27 cellular contexts compared by ENCODE assay signal in the genomic region with DNA sequence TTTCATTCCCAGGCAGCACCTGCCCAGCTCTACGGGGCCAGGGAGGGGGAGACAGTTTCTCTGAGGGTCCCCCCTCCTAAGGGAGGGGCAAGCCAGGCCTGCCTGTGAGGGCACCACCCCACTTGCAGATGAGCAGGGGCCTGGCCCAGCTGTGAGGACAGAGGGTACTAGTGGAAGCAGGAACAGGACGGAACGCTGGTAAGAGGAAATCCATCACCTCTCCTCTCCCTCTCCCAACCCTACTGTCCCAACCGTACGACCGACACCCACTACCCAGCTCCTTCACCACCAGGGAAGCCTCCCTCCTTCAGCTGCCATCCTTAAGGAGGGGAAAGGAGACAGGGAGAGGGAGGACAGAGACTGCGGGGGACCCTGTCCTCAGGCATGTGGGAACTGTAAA. TPM values are rescaled to one million over a fixed set of nuclear protein-coding genes. Genes with fewer than 3 reads are reported as not detected.
"Had no signal": no experiment of that assay in that cellular context is flagged by ENCODE, and none has a peak within 500 bp of the region (broad histone marks: within the 10 kb centered on the region; RNA-seq: fewer than 3 reads in every experiment).

No MANE protein-coding gene starts in this region.

- H3K4me3 Mint-ChIP-seq: activated CD4-positive, alpha-beta memory T cell treated with anti-CD3 and anti-CD28 coated beads for 36 hours; activated CD4-positive, alpha-beta T cell treated with anti-CD3 and anti-CD28 coated beads, Interleukin-2, amount 10 ng/mL, durations not matched to agents 7 days and 5 days; activated naive CD4-positive, alpha-beta T cell treated with anti-CD3 and anti-CD28 coated beads, Interleukin-2, amount 10 ng/mL, durations not matched to agents 7 days and 5 days; activated naive CD8-positive, alpha-beta T cell treated with anti-CD3 and anti-CD28 coated beads for 36 hours; activated T-cell treated with anti-CD3 and anti-CD28 coated beads, Interleukin-2, amount 50 U/mL, for 4 hours; T-helper 17 cell had no signal

- H3K27me3 ChIP-seq: SJSA1 had no signal

- ATAC-seq: Panc1, T-helper 17 cell had no signal

- H3K4me1 Mint-ChIP-seq: activated CD4-positive, alpha-beta T cell treated with anti-CD3 and anti-CD28 coated beads, Interleukin-2, amount 10 ng/mL, durations not matched to agents 7 days and 5 days; activated naive CD4-positive, alpha-beta T cell treated with anti-CD3 and anti-CD28 coated beads, Interleukin-2, amount 10 ng/mL, durations not matched to agents 7 days and 5 days; activated naive CD8-positive, alpha-beta T cell treated with anti-CD3 and anti-CD28 coated beads for 36 hours; T-helper 17 cell had no signal

- H3K9me3 Mint-ChIP-seq: activated CD4-positive, alpha-beta memory T cell treated with anti-CD3 and anti-CD28 coated beads for 36 hours; activated CD4-positive, alpha-beta T cell treated with anti-CD3 and anti-CD28 coated beads, Interleukin-2, amount 10 ng/mL, durations not matched to agents 7 days and 5 days; activated naive CD4-positive, alpha-beta T cell treated with anti-CD3 and anti-CD28 coated beads, Interleukin-2, amount 10 ng/mL, durations not matched to agents 7 days and 5 days; activated naive CD8-positive, alpha-beta T cell treated with anti-CD3 and anti-CD28 coated beads for 36 hours; activated T-cell treated with anti-CD3 and anti-CD28 coated beads, Interleukin-2, amount 50 U/mL, for 4 hours had no signal

- DNase-seq: activated CD4-positive, alpha-beta memory T cell treated with anti-CD3 and anti-CD28 coated beads for 36 hours; activated CD4-positive, alpha-beta T cell treated with anti-CD3 and anti-CD28 coated beads, Interleukin-2, amount 10 ng/mL, durations not matched to agents 7 days and 5 days; activated CD4-positive, CD25-positive, alpha-beta regulatory T cell; activated CD8-positive, alpha-beta memory T cell treated with anti-CD3 and anti-CD28 coated beads for 24 hours; activated gamma-delta T cell treated with Interleukin-2 at 50 U/mL for 16 hours; activated naive CD4-positive, alpha-beta T cell treated with anti-CD3 and anti-CD28 coated beads, Interleukin-2, amount 10 ng/mL, durations not matched to agents 7 days and 5 days; activated naive CD8-positive, alpha-beta T cell treated with anti-CD3 and anti-CD28 coated beads for 36 hours; activated T-cell treated with anti-CD3 and anti-CD28 coated beads, Interleukin-2, amount 50 U/mL, for 4 hours; anterior cingulate cortex; cerebellar nuclear complex; Karpas-422; MM.1S; NCI-H1048; NCI-H1417; NCI-H1694; NCI-H2029; NCI-H345; NCI-H510A; NCI-H526 treated with DMSO at 0.1 percent for 48 hours; NCI-H82; Right ventricle myocardium superior; RPMI8226; T-helper 17 cell; T-helper 9 cell had no signal

- H3K27me3 Mint-ChIP-seq: activated CD4-positive, alpha-beta T cell treated with anti-CD3 and anti-CD28 coated beads, Interleukin-2, amount 10 ng/mL, durations not matched to agents 7 days and 5 days had no signal

- H3K9me3 ChIP-seq: SJSA1 had no signal

- FAIRE-seq: TTC549 had no signal

- H3K27ac Mint-ChIP-seq: activated CD4-positive, alpha-beta memory T cell treated with anti-CD3 and anti-CD28 coated beads for 36 hours; activated naive CD4-positive, alpha-beta T cell treated with anti-CD3 and anti-CD28 coated beads, Interleukin-2, amount 10 ng/mL, durations not matched to agents 7 days and 5 days; activated naive CD8-positive, alpha-beta T cell treated with anti-CD3 and anti-CD28 coated beads for 36 hours; T-helper 17 cell had no signal

- H3K4me3 ChIP-seq: SJSA1 had no signal

- H3K36me3 Mint-ChIP-seq: activated CD4-positive, alpha-beta memory T cell treated with anti-CD3 and anti-CD28 coated beads for 36 hours; activated naive CD4-positive, alpha-beta T cell treated with anti-CD3 and anti-CD28 coated beads, Interleukin-2, amount 10 ng/mL, durations not matched to agents 7 days and 5 days; activated naive CD8-positive, alpha-beta T cell treated with anti-CD3 and anti-CD28 coated beads for 36 hours had no signal

- H3K36me3 ChIP-seq: SJSA1 had no signal

- H3K27ac ChIP-seq: SJSA1 had no signal

RNA-seq across cellular contexts. Expression of gene SPDEF, which starts 12.7 kb away (rescaled TPM):
- total RNA-seq: activated CD4-positive, alpha-beta T cell treated with anti-CD3 and anti-CD28 coated beads, Interleukin-2, amount 10 ng/mL, durations not matched to agents 7 days and 5 days; activated naive CD8-positive, alpha-beta T cell treated with anti-CD3 and anti-CD28 coated beads for 36 hours; Right ventricle myocardium superior; SJSA1 had no signal
